In genomic region chr3:48445277-48445882, GRCh38 we compare ENCODE assay signal across 1 cellular context.
TF ChIP-seq lines count a peak whose summit lies in the region.

No MANE protein-coding gene starts in this region.

TF ChIP-seq in HepG2, 621 proteins besides CTCF, POLR2A, EP300 and RAD21:
- TF ChIP-seq SIN3B (IDR thresholded peaks at IDR 0.05; ENCODE audit: low read length) (no peak), GLMP (CRISPR knock-in tag; IDR thresholded peaks at IDR 0.05; ENCODE audit: borderline replicate concordance) (0 out of 2 replicates have a peak, but pooled peaks have one; percentile 28)
